ENCODE assay signal across 5 cellular contexts in genomic region chr13:48671421-48671820, GRCh38. TPM values are rescaled to one million over a fixed set of nuclear protein-coding genes. Genes with fewer than 3 reads are reported as not detected.
"Had no signal": no experiment of that assay in that cellular context is flagged by ENCODE, and none has a peak within 500 bp of the region (broad histone marks: within the 10 kb centered on the region; RNA-seq: fewer than 3 reads in every experiment).

No MANE protein-coding gene starts in this region.

RNA-seq across cellular contexts. Expression of gene CYSLTR2, which starts 17.7 kb away (rescaled TPM):
- total RNA-seq: PC-3, PC-9, RPMI7951, SJCRH30, SJSA1 had no signal
